ENCODE assay signal across 21 cellular contexts in genomic region chr1:183242556-183242955, GRCh38. TPM values are rescaled to one million over a fixed set of nuclear protein-coding genes. Genes with fewer than 3 reads are reported as not detected.
DNase-seq lines count a peak whose midpoint lies in the region; ATAC-seq and TF ChIP-seq lines count a peak whose summit lies in the region.
"Had no signal": no experiment of that assay in that cellular context is flagged by ENCODE, and none has a peak within 500 bp of the region (broad histone marks: within the 10 kb centered on the region; RNA-seq: fewer than 3 reads in every experiment).

No MANE protein-coding gene starts in this region.

- intact Hi-C loops in heart left ventricle (cut with DNase I) (loop anchor here in 2 of 10 donors (5.0 kb wide), 2 partner anchors 35 to 220 kb away; partner anchors contain the start of gene LAMC1 (in 1 of the 2)), sigmoid colon (cut with DNase I) (no loop called here), vagina (cut with DNase I) (no loop called here)

- H3K27me3 ChIP-seq in heart left ventricle: no peaks in the 10 kb centered on the region
- H3K27me3 ChIP-seq in sigmoid colon: no peaks in the 10 kb centered on the region
- no peaks in the 10 kb centered on the region for H3K27me3 ChIP-seq in vagina
- H3K27me3 ChIP-seq: testis had no signal

- TF ChIP-seq EP300 in sigmoid colon (IDR thresholded peaks at IDR 0.05): no peak

- no peak for TF ChIP-seq POLR2A in heart left ventricle (IDR thresholded peaks at IDR 0.05)
- no peak for TF ChIP-seq POLR2A in sigmoid colon (IDR thresholded peaks at IDR 0.05)
- no peak for TF ChIP-seq POLR2A in vagina (IDR thresholded peaks at IDR 0.05)

- H3K4me3 ChIP-seq in coronary artery (no peak overlapping the region), heart left ventricle (no peak overlapping the region), sigmoid colon (no peak overlapping the region), vagina (no peak overlapping the region)
- H3K4me3 ChIP-seq: prostate gland, testis had no signal

- H3K36me3 ChIP-seq in heart left ventricle (no peaks in the 10 kb centered on the region), sigmoid colon (no peaks in the 10 kb centered on the region), vagina (no peaks in the 10 kb centered on the region)
- H3K36me3 ChIP-seq: prostate gland had no signal

- WGBS in heart left ventricle, 4 donors: 64 to 76% (median 68%) methylated on average over 3 of the region's 3 CpGs
- 80 to 81% methylated on average over 3 of the region's 3 CpGs for WGBS in sigmoid colon, 2 donors

- H3K4me1 ChIP-seq in heart left ventricle: peaks cover 0 to 71% (median 13%) of the 10 kb centered on the region in 12 donors
- H3K4me1 ChIP-seq in sigmoid colon: peaks cover 0 to 4% (median 0%) of the 10 kb centered on the region in 4 donors
- H3K4me1 ChIP-seq in vagina: peaks cover 4% of the 10 kb centered on the region
- H3K4me1 ChIP-seq: prostate gland, testis had no signal

- ATAC-seq in heart left ventricle: peak in 3 of 4 donors; percentile 30 to 38 (median 33)
- ATAC-seq in HG02884 (IDR thresholded peaks at IDR 0.05; ENCODE audit: unreplicated experiment): no peak
- ATAC-seq in GM18907 (IDR thresholded peaks at IDR 0.05; ENCODE audit: unreplicated experiment): no peak

- no peak for TF ChIP-seq CTCF in coronary artery (IDR thresholded peaks at IDR 0.05)
- TF ChIP-seq CTCF in heart left ventricle (IDR thresholded peaks at IDR 0.05): no peak
- TF ChIP-seq CTCF in sigmoid colon (IDR thresholded peaks at IDR 0.05): no peak
- TF ChIP-seq CTCF in vagina (IDR thresholded peaks at IDR 0.05): no peak

- H3K9me3 ChIP-seq in heart left ventricle: no peaks in the 10 kb centered on the region
- no peaks in the 10 kb centered on the region for H3K9me3 ChIP-seq in sigmoid colon
- H3K9me3 ChIP-seq in vagina: no peaks in the 10 kb centered on the region
- H3K9me3 ChIP-seq: prostate gland, testis had no signal

- no peak for DNase-seq in coronary artery (ENCODE audit: low spot score)
- DNase-seq in heart left ventricle: no peak
- no peak for DNase-seq in sigmoid colon
- DNase-seq in vagina (ENCODE audit: extremely low spot score in 2 of 2): no peak
- DNase-seq in activated gamma-delta T cell treated with Interleukin-2 at 50 U/mL for 16 hours: no peak
- DNase-seq: activated CD4-positive, alpha-beta T cell treated with anti-CD3 and anti-CD28 coated beads for 4 hours; activated CD8-positive, alpha-beta memory T cell treated with anti-CD3 and anti-CD28 coated beads, Interleukin-2, amount 50 U/mL, for 4 hours; activated effector memory CD4-positive, alpha-beta T cell treated with anti-CD3 and anti-CD28 coated beads, Interleukin-2, amount 50 U/mL, for 16 hours; amniotic stem cell; Calu3; effector CD4-positive, alpha-beta T cell; hippocampal formation; NCI-H1048; NCI-H2081; NCI-H510A treated with DMSO at 0.1 percent for 48 hours; nephron progenitor cell; SW 1271; testis had no signal

- H3K27ac ChIP-seq in coronary artery: peak overlapping the region; percentile 68 to 86
- H3K27ac ChIP-seq in heart left ventricle: peak overlapping the region; percentile 43 to 88 (median 71)
- H3K27ac ChIP-seq in sigmoid colon: peak overlapping the region; percentile 39 to 71 (median 50)
- peak overlapping the region; percentile 63 for H3K27ac ChIP-seq in vagina
- H3K27ac ChIP-seq: prostate gland had no signal

RNA-seq across cellular contexts. Expression of gene LAMC2, which starts 56.5 kb away (rescaled TPM):
- total RNA-seq in heart left ventricle: 10 to 100 TPM in 1 of 9 donors, 1 to 10 TPM in 7, under 1 TPM in 1; 0.50 to 15.4 (median 1.5) TPM
- polyA plus RNA-seq in heart left ventricle: 10 to 100 TPM in 1 of 2 donors, under 1 TPM in 1; 0.61 to 10.8 TPM
- 1 to 10 TPM; 2.6 to 5.0 (median 3.7) TPM for total RNA-seq in sigmoid colon
- polyA plus RNA-seq in sigmoid colon: 10 to 100 TPM in 1 of 3 donors, 1 to 10 TPM in 2; 4.2 to 24.0 (median 4.8) TPM
- total RNA-seq in vagina: 13.3 TPM

Comparison
In these comparisons a context has a peak if more than half of its experiments do, and no peak if none do; other contexts are left out.
1. ATAC-seq: peak in heart left ventricle (3 of 4); none in HG02884 (single experiment) and GM18907 (single experiment).
2. Peak in every context shown above with its lines, with median percentiles within 50 percentile points of each other: H3K27ac ChIP-seq.